8 cellular contexts compared by ENCODE assay signal in genomic region chr5:4868140-4868735, GRCh38.
A peak's percentile ranks its signal among the peaks of the same experiment; 100 is the strongest.
DNase-seq lines count a peak whose midpoint lies in the region; ATAC-seq and TF ChIP-seq lines count a peak whose summit lies in the region.

No MANE protein-coding gene starts in this region.

- H3K4me2 ChIP-seq in neural progenitor cell, result no peak overlapping the region

- no peak overlapping the region for H3K9ac ChIP-seq in neural progenitor cell

- DNase-seq in Calu3 (peak; percentile 30), epithelial cell of proximal tubule (ENCODE audit: low read depth) (no peak), neural progenitor cell (ENCODE audit: low spot score) (peak; percentile 79), vagina (ENCODE audit: extremely low spot score in 2 of 2) (no peak)
- peak; percentile 12 for DNase-seq in T-helper 2 cell treated with Interferon-gamma antibody and Interleukin-4, amounts not matched to agents 5 μg/mL and 100 μg/mL, for 36 hours (ENCODE audit: low spot score)
- DNase-seq in effector memory CD4-positive, alpha-beta T cell, result no peak

- no peaks in the 10 kb centered on the region for H3F3A ChIP-seq in neural progenitor cell (ENCODE audit: low read depth)

- peak; percentile 48 for ATAC-seq in GM18870 (IDR thresholded peaks at IDR 0.05; ENCODE audit: unreplicated experiment)

- H3K4me3 ChIP-seq in epithelial cell of proximal tubule (ENCODE audit: low read depth, low read length) (no peak overlapping the region), neural progenitor cell (no peak overlapping the region), vagina (no peak overlapping the region)
- no peak overlapping the region for H3K4me3 ChIP-seq in effector memory CD4-positive, alpha-beta T cell (ENCODE audit: insufficient read depth, low read depth, low read length, poor library complexity, severe bottlenecking)

- H3K9me3 Mint-ChIP-seq in Calu3 (ENCODE audit: low read depth, unreplicated experiment) (peaks cover 5% of the 10 kb centered on the region), neural progenitor cell (peaks cover 5% of the 10 kb centered on the region)
- no peaks in the 10 kb centered on the region for H3K9me3 Mint-ChIP-seq in T-helper 2 cell treated with Interferon-gamma antibody and Interleukin-4, amounts not matched to agents 5 μg/mL and 100 μg/mL, for 36 hours

- H3K4me1 Mint-ChIP-seq in Calu3 (ENCODE audit: low read depth, unreplicated experiment), result no peaks in the 10 kb centered on the region
- no peaks in the 10 kb centered on the region for H3K4me1 Mint-ChIP-seq in T-helper 2 cell treated with Interferon-gamma antibody and Interleukin-4, amounts not matched to agents 5 μg/mL and 100 μg/mL, for 36 hours (ENCODE audit: low read depth)
- no peaks in the 10 kb centered on the region for H3K4me1 Mint-ChIP-seq in neural progenitor cell

- intact Hi-C loops in Calu3 (cut with micrococcal nuclease; ENCODE audit: unreplicated experiment) (no loop called here), vagina (cut with DNase I) (no loop called here)

- H3K36me3 ChIP-seq in neural progenitor cell (no peaks in the 10 kb centered on the region), vagina (no peaks in the 10 kb centered on the region)
- H3K36me3 ChIP-seq in effector memory CD4-positive, alpha-beta T cell (ENCODE audit: control insufficient read depth, insufficient read depth, low read length), result no peaks in the 10 kb centered on the region

- CTCF ChIA-PET in Calu3 (lab: Charles Lee), result no interaction called here

- no peak overlapping the region for H2AFZ ChIP-seq in neural progenitor cell (replicated peaks)

- no peaks in the 10 kb centered on the region for H4K20me1 ChIP-seq in neural progenitor cell (ENCODE audit: low read depth)

- H3K27me3 Mint-ChIP-seq in Calu3 (ENCODE audit: unreplicated experiment) (no peaks in the 10 kb centered on the region), neural progenitor cell (ENCODE audit: insufficient read depth, low read depth) (peaks cover 2% of the 10 kb centered on the region)
- H3K27me3 Mint-ChIP-seq in T-helper 2 cell treated with Interferon-gamma antibody and Interleukin-4, amounts not matched to agents 5 μg/mL and 100 μg/mL, for 36 hours (ENCODE audit: low read depth), result no peaks in the 10 kb centered on the region

- H3K27ac Mint-ChIP-seq in Calu3 (ENCODE audit: unreplicated experiment) (no peak overlapping the region), neural progenitor cell (no peak overlapping the region)
- no peak overlapping the region for H3K27ac Mint-ChIP-seq in T-helper 2 cell treated with Interferon-gamma antibody and Interleukin-4, amounts not matched to agents 5 μg/mL and 100 μg/mL, for 36 hours

- BruUV-seq in Calu3 (replicated peaks; lab: Mats Ljungman, UMichigan), result no TSS peak

- H3K9me3 ChIP-seq in neural progenitor cell (ENCODE audit: low read depth) (peaks cover 4% of the 10 kb centered on the region), vagina (no peaks in the 10 kb centered on the region)
- H3K9me3 ChIP-seq in effector memory CD4-positive, alpha-beta T cell (ENCODE audit: control insufficient read depth, low read length), result no peaks in the 10 kb centered on the region

- no peaks in the 10 kb centered on the region for H3K36me3 Mint-ChIP-seq in Calu3 (ENCODE audit: insufficient read depth, unreplicated experiment)
- no peaks in the 10 kb centered on the region for H3K36me3 Mint-ChIP-seq in T-helper 2 cell treated with Interferon-gamma antibody and Interleukin-4, amounts not matched to agents 5 μg/mL and 100 μg/mL, for 36 hours (ENCODE audit: low read depth)
- no peaks in the 10 kb centered on the region for H3K36me3 Mint-ChIP-seq in neural progenitor cell

- H3K27me3 ChIP-seq in neural progenitor cell (no peaks in the 10 kb centered on the region), vagina (no peaks in the 10 kb centered on the region)
- H3K27me3 ChIP-seq in effector memory CD4-positive, alpha-beta T cell (replicated peaks; ENCODE audit: control insufficient read depth, insufficient read depth, low read length, poor library complexity, severe bottlenecking), result no peaks in the 10 kb centered on the region

- H3K27ac ChIP-seq in neural progenitor cell (no peak overlapping the region), vagina (no peak overlapping the region)
- no peak overlapping the region for H3K27ac ChIP-seq in effector memory CD4-positive, alpha-beta T cell (ENCODE audit: insufficient read depth, low read length, poor library complexity, severe bottlenecking)

- TF ChIP-seq CTCF in Calu3 (IDR thresholded peaks at IDR 0.05; ENCODE audit: unreplicated experiment) (peak; percentile 43), LNCAP (IDR thresholded peaks at IDR 0.05) (peak; percentile 91), epithelial cell of proximal tubule (conservative IDR thresholded peaks at IDR 0.05; ENCODE audit: low read depth, low read length) (peak; percentile 98), neural progenitor cell (IDR thresholded peaks at IDR 0.05) (peak; percentile 88), vagina (IDR thresholded peaks at IDR 0.05) (peak; percentile 19 to 44 (median 41))

- no peak overlapping the region for H3K4me3 Mint-ChIP-seq in Calu3 (ENCODE audit: low read depth, unreplicated experiment)
- H3K4me3 Mint-ChIP-seq in T-helper 2 cell treated with Interferon-gamma antibody and Interleukin-4, amounts not matched to agents 5 μg/mL and 100 μg/mL, for 36 hours, result no peak overlapping the region
- H3K4me3 Mint-ChIP-seq in neural progenitor cell, result no peak overlapping the region

- no peak for TF ChIP-seq POLR2A in vagina (IDR thresholded peaks at IDR 0.05)

- no peaks in the 10 kb centered on the region for H3K79me2 ChIP-seq in neural progenitor cell (ENCODE audit: low read depth)

- no peaks in the 10 kb centered on the region for H3K4me1 ChIP-seq in neural progenitor cell
- H3K4me1 ChIP-seq in vagina, result no peaks in the 10 kb centered on the region
- H3K4me1 ChIP-seq in effector memory CD4-positive, alpha-beta T cell (ENCODE audit: control insufficient read depth, insufficient read depth, low read length, poor library complexity, severe bottlenecking), result no peaks in the 10 kb centered on the region

Comparison
In these comparisons a context has a peak if more than half of its experiments do, and no peak if none do; other contexts are left out.
1. DNase-seq: peak in Calu3 (single experiment), T-helper 2 cell treated with Interferon-gamma antibody and Interleukin-4, amounts not matched to agents 5 μg/mL and 100 μg/mL, for 36 hours (single experiment) and neural progenitor cell (single experiment); none in epithelial cell of proximal tubule (single experiment), vagina (0 of 2) and effector memory CD4-positive, alpha-beta T cell (0 of 3).
2. CTCF ChIP-seq: peak in every context shown above with its lines; median percentile 98 in epithelial cell of proximal tubule; 91 in LNCAP; 88 in neural progenitor cell; 43 in Calu3; 41 in vagina.